ENCODE assay signal across 25 cellular contexts in the genomic region with DNA sequence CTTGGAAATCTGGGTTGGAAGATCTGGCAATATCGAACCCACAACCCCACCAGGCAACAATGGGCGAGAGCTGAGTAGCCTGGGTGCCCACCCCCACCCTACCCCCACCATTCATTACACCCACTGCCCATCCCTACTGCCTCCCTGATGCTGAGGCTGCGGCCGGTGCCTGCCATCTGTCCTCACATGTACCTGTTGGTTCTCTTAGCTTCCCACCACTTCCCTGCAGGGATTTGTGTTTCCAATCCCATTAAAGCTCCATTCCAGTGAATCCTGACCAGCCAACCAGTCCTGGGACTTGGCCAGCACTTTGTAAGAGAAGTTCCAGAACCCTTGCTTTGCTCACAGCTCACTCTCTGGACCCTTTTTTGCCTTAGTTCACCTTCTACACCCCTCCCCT.
"Had no signal": no experiment of that assay in that cellular context is flagged by ENCODE, and none has a peak within 500 bp of the region (broad histone marks: within the 10 kb centered on the region; RNA-seq: fewer than 3 reads in every experiment).

No MANE protein-coding gene starts in this region.

- H3K4me3 ChIP-seq: K562, PC-9 had no signal

- H3K27ac ChIP-seq: PC-9, RWPE1 had no signal

- DNase-seq: activated CD4-positive, alpha-beta T cell treated with anti-CD3 and anti-CD28 coated beads, Interleukin-2, amount 10 ng/mL, durations not matched to agents 24 days and 14 days; activated CD4-positive, alpha-beta T cell treated with anti-CD3 and anti-CD28 coated beads, Interleukin-2, amount 50 U/mL, for 48 hours; activated CD8-positive, alpha-beta T cell treated with anti-CD3 and anti-CD28 coated beads, Interleukin-2, amount 10 ng/mL, durations not matched to agents 7 days and 5 days; activated gamma-delta T cell; activated naive CD4-positive, alpha-beta T cell treated with anti-CD3 and anti-CD28 coated beads, Interleukin-2, amount 10 ng/mL, durations not matched to agents 7 days and 5 days; activated naive CD8-positive, alpha-beta T cell treated with anti-CD3 and anti-CD28 coated beads, Interleukin-2, amount 50 U/mL, for 24 hours; activated T-cell treated with anti-CD3 and anti-CD28 coated beads, Interleukin-2, amount 50 U/mL, for 24 hours; anterior cingulate cortex; caudate nucleus; cerebellar nuclear complex; IMR-90; NCI-H1092 treated with DMSO at 0.1 percent for 48 hours; NCI-H146; NCI-H187; NCI-H2029 treated with DMSO at 0.1 percent for 48 hours; NCI-H2107; NCI-H2171; NCI-H446; NCI-H510A treated with DMSO at 0.1 percent for 48 hours; PC-9; SIG-M5; T1000 had no signal

- ATAC-seq: activated CD8-positive, alpha-beta T cell treated with anti-CD3 and anti-CD28 coated beads, Interleukin-2, amount 10 ng/mL, durations not matched to agents 7 days and 5 days; activated naive CD8-positive, alpha-beta T cell treated with anti-CD3 and anti-CD28 coated beads, Interleukin-2, amount 50 U/mL, for 24 hours; K562; Right ventricle myocardium inferior had no signal
